1 cellular context compared by ENCODE assay signal in the genomic region with DNA sequence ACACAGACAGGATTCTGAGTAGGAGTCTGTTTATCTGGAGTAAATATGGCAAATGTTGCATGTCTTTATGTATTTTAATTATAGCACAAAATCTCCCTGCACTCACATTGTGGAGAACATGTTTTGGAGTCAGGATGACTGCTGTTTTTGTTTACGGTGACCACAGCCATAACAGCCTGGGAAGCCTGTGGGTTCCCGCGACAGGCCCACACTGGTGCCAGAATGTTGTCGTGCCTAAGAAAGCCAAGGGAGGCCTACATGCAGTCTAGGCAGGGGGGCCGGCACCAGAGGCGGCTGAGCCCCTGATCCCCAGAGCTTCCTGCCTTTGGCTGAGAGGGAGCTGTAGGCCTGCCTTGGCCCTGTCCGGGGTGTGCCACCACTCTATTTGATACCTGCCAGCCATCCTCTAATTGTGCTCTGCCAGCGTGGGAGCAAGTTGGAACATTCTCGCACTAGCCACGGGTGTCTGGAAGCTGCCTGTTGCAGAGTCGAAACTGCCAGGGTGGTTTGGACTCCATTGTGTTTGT.
TF ChIP-seq lines count a peak whose summit lies in the region.

No MANE protein-coding gene starts in this region.

TF ChIP-seq in GM23338, 12 proteins besides CTCF, POLR2A, EP300 and RAD21 (continued from another document):
- TF ChIP-seq, protein P1, sequence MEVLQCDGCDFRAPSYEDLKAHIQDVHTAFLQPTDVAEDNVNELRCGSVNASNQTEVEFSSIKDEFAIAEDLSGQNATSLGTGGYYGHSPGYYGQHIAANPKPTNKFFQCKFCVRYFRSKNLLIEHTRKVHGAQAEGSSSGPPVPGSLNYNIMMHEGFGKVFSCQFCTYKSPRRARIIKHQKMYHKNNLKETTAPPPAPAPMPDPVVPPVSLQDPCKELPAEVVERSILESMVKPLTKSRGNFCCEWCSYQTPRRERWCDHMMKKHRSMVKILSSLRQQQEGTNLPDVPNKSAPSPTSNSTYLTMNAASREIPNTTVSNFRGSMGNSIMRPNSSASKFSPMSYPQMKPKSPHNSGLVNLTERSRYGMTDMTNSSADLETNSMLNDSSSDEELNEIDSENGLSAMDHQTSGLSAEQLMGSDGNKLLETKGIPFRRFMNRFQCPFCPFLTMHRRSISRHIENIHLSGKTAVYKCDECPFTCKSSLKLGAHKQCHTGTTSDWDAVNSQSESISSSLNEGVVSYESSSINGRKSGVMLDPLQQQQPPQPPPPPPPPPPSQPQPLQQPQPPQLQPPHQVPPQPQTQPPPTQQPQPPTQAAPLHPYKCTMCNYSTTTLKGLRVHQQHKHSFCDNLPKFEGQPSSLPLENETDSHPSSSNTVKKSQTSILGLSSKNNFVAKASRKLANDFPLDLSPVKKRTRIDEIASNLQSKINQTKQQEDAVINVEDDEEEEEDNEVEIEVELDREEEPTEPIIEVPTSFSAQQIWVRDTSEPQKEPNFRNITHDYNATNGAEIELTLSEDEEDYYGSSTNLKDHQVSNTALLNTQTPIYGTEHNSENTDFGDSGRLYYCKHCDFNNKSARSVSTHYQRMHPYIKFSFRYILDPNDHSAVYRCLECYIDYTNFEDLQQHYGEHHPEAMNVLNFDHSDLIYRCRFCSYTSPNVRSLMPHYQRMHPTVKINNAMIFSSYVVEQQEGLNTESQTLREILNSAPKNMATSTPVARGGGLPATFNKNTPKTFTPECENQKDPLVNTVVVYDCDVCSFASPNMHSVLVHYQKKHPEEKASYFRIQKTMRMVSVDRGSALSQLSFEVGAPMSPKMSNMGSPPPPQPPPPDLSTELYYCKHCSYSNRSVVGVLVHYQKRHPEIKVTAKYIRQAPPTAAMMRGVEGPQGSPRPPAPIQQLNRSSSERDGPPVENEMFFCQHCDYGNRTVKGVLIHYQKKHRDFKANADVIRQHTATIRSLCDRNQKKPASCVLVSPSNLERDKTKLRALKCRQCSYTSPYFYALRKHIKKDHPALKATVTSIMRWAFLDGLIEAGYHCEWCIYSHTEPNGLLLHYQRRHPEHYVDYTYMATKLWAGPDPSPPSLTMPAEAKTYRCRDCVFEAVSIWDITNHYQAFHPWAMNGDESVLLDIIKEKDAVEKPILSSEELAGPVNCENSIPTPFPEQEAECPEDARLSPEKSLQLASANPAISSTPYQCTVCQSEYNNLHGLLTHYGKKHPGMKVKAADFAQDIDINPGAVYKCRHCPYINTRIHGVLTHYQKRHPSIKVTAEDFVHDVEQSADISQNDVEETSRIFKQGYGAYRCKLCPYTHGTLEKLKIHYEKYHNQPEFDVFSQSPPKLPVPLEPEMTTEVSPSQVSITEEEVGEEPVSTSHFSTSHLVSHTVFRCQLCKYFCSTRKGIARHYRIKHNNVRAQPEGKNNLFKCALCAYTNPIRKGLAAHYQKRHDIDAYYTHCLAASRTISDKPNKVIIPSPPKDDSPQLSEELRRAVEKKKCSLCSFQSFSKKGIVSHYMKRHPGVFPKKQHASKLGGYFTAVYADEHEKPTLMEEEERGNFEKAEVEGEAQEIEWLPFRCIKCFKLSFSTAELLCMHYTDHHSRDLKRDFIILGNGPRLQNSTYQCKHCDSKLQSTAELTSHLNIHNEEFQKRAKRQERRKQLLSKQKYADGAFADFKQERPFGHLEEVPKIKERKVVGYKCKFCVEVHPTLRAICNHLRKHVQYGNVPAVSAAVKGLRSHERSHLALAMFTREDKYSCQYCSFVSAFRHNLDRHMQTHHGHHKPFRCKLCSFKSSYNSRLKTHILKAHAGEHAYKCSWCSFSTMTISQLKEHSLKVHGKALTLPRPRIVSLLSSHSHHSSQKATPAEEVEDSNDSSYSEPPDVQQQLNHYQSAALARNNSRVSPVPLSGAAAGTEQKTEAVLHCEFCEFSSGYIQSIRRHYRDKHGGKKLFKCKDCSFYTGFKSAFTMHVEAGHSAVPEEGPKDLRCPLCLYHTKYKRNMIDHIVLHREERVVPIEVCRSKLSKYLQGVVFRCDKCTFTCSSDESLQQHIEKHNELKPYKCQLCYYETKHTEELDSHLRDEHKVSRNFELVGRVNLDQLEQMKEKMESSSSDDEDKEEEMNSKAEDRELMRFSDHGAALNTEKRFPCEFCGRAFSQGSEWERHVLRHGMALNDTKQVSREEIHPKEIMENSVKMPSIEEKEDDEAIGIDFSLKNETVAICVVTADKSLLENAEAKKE (CRISPR knock-in tag; IDR thresholded peaks at IDR 0.05) = no peak
- TF ChIP-seq NANOG (IDR thresholded peaks at IDR 0.05; ENCODE audit: borderline replicate concordance) (no peak), STAT1 (IDR thresholded peaks at IDR 0.05; ENCODE audit: unreplicated experiment) (no peak), ZNF331 (CRISPR knock-in tag; IDR thresholded peaks at IDR 0.05; ENCODE audit: low read depth) (no peak), ZNF114 (CRISPR knock-in tag; IDR thresholded peaks at IDR 0.05) (no peak), POLR2AphosphoS5 (IDR thresholded peaks at IDR 0.05; ENCODE audit: low read depth) (no peak), EZH2phosphoT487 (IDR thresholded peaks at IDR 0.05; ENCODE audit: unreplicated experiment) (no peak), JUNB (IDR thresholded peaks at IDR 0.05; ENCODE audit: unreplicated experiment) (no peak), EZH2 (IDR thresholded peaks at IDR 0.05; ENCODE audit: low read depth, unreplicated experiment) (no peak)
- TF ChIP-seq, protein P2, sequence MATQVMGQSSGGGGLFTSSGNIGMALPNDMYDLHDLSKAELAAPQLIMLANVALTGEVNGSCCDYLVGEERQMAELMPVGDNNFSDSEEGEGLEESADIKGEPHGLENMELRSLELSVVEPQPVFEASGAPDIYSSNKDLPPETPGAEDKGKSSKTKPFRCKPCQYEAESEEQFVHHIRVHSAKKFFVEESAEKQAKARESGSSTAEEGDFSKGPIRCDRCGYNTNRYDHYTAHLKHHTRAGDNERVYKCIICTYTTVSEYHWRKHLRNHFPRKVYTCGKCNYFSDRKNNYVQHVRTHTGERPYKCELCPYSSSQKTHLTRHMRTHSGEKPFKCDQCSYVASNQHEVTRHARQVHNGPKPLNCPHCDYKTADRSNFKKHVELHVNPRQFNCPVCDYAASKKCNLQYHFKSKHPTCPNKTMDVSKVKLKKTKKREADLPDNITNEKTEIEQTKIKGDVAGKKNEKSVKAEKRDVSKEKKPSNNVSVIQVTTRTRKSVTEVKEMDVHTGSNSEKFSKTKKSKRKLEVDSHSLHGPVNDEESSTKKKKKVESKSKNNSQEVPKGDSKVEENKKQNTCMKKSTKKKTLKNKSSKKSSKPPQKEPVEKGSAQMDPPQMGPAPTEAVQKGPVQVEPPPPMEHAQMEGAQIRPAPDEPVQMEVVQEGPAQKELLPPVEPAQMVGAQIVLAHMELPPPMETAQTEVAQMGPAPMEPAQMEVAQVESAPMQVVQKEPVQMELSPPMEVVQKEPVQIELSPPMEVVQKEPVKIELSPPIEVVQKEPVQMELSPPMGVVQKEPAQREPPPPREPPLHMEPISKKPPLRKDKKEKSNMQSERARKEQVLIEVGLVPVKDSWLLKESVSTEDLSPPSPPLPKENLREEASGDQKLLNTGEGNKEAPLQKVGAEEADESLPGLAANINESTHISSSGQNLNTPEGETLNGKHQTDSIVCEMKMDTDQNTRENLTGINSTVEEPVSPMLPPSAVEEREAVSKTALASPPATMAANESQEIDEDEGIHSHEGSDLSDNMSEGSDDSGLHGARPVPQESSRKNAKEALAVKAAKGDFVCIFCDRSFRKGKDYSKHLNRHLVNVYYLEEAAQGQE (IDR thresholded peaks at IDR 0.05; ENCODE audit: unreplicated experiment) = no peak
- TF ChIP-seq, protein P3, sequence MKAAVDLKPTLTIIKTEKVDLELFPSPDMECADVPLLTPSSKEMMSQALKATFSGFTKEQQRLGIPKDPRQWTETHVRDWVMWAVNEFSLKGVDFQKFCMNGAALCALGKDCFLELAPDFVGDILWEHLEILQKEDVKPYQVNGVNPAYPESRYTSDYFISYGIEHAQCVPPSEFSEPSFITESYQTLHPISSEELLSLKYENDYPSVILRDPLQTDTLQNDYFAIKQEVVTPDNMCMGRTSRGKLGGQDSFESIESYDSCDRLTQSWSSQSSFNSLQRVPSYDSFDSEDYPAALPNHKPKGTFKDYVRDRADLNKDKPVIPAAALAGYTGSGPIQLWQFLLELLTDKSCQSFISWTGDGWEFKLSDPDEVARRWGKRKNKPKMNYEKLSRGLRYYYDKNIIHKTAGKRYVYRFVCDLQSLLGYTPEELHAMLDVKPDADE (IDR thresholded peaks at IDR 0.05) = no peak
